Comparison of ENCODE assay signal across 12 cellular contexts in the genomic region with DNA sequence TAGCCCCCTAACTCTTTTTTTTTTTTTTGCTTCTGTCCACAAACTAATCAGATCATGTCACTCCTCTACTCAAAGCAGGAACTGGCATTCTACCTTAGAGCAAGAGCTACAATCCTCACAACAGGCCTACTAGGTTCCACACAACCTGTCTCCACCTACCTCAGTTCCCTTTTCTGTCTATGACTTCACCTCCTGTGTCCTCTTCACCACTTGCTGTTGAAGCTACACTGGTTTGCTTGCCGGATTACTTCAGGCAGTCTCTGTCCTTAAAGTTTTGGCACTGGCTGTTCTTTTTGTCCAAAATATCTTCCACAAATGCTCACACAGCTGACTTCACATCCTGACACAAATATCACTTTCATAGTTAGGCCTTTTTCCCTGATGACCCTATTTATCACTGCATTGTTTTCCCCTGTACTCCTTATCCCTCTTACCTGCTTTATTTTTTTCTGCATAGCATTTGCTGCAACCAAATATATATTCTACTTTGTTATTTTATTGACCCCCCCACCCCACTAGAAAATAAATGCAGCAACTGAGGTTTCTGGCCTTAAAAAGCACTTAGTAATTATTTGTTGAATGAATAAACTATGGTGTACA.
DNase-seq lines count a peak whose midpoint lies in the region; ATAC-seq and TF ChIP-seq lines count a peak whose summit lies in the region.
"Had no signal": no experiment of that assay in that cellular context is flagged by ENCODE, and none has a peak within 500 bp of the region (broad histone marks: within the 10 kb centered on the region; RNA-seq: fewer than 3 reads in every experiment).

No MANE protein-coding gene starts in this region.

- DNase-seq in CD4-positive, alpha-beta T cell: no peak
- DNase-seq in GM23338 (ENCODE audit: low spot score) (no peak), caudate nucleus (lab: John Stamatoyannopoulos, UW) (peak in 1 of 61 donors; percentile 24), NCI-H524 (lab: John Stamatoyannopoulos, UW) (no peak), NOMO-1 treated with dmso at 0.1 percent for 144 hours (lab: John Stamatoyannopoulos, UW; ENCODE audit: unreplicated experiment) (no peak)
- DNase-seq in naive thymus-derived CD4-positive, alpha-beta T cell: no peak
- no peak for DNase-seq in activated T-helper 1 cell treated with anti-CD3 and anti-CD28 coated beads, Interleukin-12 subunit alpha, Interleukin-12 subunit beta, Interleukin-2, Interleukin-4 antibody, amounts not matched to agents 30 ng/mL and 10 ng/mL and 1 ng/mL, durations not matched to agents 14 hours and 24 hours and 36 hours (ENCODE audit: low spot score)
- no peak for DNase-seq in effector memory CD4-positive, alpha-beta T cell
- DNase-seq: NCI-H2171 treated with DMSO at 0.1 percent for 48 hours, upper lobe of left lung had no signal

- intact Hi-C loops in CD4-positive, alpha-beta T cell (cut with DNase I, micrococcal nuclease): loop anchor here (5.0 to 10.0 kb wide), 2 partner anchors 36 to 56 kb away; no protein-coding TSS in a partner anchor
- intact Hi-C loops in naive thymus-derived CD4-positive, alpha-beta T cell (cut with micrococcal nuclease): loop anchor here in 1 of 2 donors (5.0 kb wide), 1 partner anchor 56 kb away; no protein-coding TSS in a partner anchor
- intact Hi-C loops in activated T-helper 1 cell treated with anti-CD3 and anti-CD28 coated beads, Interleukin-12 subunit alpha, Interleukin-12 subunit beta, Interleukin-2, Interleukin-4 antibody, amounts not matched to agents 30 ng/mL and 10 ng/mL and 1 ng/mL, durations not matched to agents 14 hours and 24 hours and 36 hours (cut with micrococcal nuclease): loop anchor here (1.0 to 5.0 kb wide), 2 partner anchors 33 to 34 kb away; no protein-coding TSS in a partner anchor

- no peak for ATAC-seq in CD4-positive, alpha-beta T cell (ENCODE audit: poor library complexity)
- no peak for ATAC-seq in GM23338
- no peak for ATAC-seq in naive thymus-derived CD4-positive, alpha-beta T cell

- peaks cover 25% of the 10 kb centered on the region for H3K36me3 Mint-ChIP-seq in CD4-positive, alpha-beta T cell (ENCODE audit: low read depth)
- H3K36me3 Mint-ChIP-seq in GM23338 (ENCODE audit: low read depth): no peaks in the 10 kb centered on the region
- H3K36me3 Mint-ChIP-seq in naive thymus-derived CD4-positive, alpha-beta T cell: peaks cover 0 to 18% (median 4%) of the 10 kb centered on the region in 5 donors
- peaks cover 16% of the 10 kb centered on the region for H3K36me3 Mint-ChIP-seq in activated T-helper 1 cell treated with anti-CD3 and anti-CD28 coated beads, Interleukin-12 subunit alpha, Interleukin-12 subunit beta, Interleukin-2, Interleukin-4 antibody, amounts not matched to agents 30 ng/mL and 10 ng/mL and 1 ng/mL, durations not matched to agents 14 hours and 24 hours and 36 hours (ENCODE audit: low read depth)

- H3K9me2 ChIP-seq in GM23338 (ENCODE audit: insufficient read depth): no peaks in the 10 kb centered on the region

- peaks cover 90% of the 10 kb centered on the region for H3K4me1 Mint-ChIP-seq in CD4-positive, alpha-beta T cell (ENCODE audit: low read depth)
- peaks cover 62% of the 10 kb centered on the region for H3K4me1 Mint-ChIP-seq in GM23338
- peaks cover 49 to 96% (median 92%) of the 10 kb centered on the region in 7 donors for H3K4me1 Mint-ChIP-seq in naive thymus-derived CD4-positive, alpha-beta T cell
- H3K4me1 Mint-ChIP-seq in activated T-helper 1 cell treated with anti-CD3 and anti-CD28 coated beads, Interleukin-12 subunit alpha, Interleukin-12 subunit beta, Interleukin-2, Interleukin-4 antibody, amounts not matched to agents 30 ng/mL and 10 ng/mL and 1 ng/mL, durations not matched to agents 14 hours and 24 hours and 36 hours (ENCODE audit: low read depth): peaks cover 67% of the 10 kb centered on the region

- peak overlapping the region; percentile 31 for H3K4me3 Mint-ChIP-seq in CD4-positive, alpha-beta T cell
- H3K4me3 Mint-ChIP-seq in GM23338: no peak overlapping the region
- H3K4me3 Mint-ChIP-seq in naive thymus-derived CD4-positive, alpha-beta T cell: peak overlapping the region in 9 of 10 donors; percentile 13 to 74 (median 51)
- H3K4me3 Mint-ChIP-seq in activated T-helper 1 cell treated with anti-CD3 and anti-CD28 coated beads, Interleukin-12 subunit alpha, Interleukin-12 subunit beta, Interleukin-2, Interleukin-4 antibody, amounts not matched to agents 30 ng/mL and 10 ng/mL and 1 ng/mL, durations not matched to agents 14 hours and 24 hours and 36 hours: no peak overlapping the region

- no peaks in the 10 kb centered on the region for H3K9me3 ChIP-seq in CD4-positive, alpha-beta T cell (ENCODE audit: control insufficient read depth, low read length)
- no peaks in the 10 kb centered on the region for H3K9me3 ChIP-seq in naive thymus-derived CD4-positive, alpha-beta T cell (ENCODE audit: control insufficient read depth in 2 of 3, low read length in 3 of 3)
- no peaks in the 10 kb centered on the region for H3K9me3 ChIP-seq in effector memory CD4-positive, alpha-beta T cell (ENCODE audit: control insufficient read depth, low read length)
- H3K9me3 ChIP-seq: BLaER1 treated with 17β-estradiol and CSF1 and Interleukin-3, amounts not matched to agents 10 nM and 100 nM; upper lobe of left lung had no signal

- peaks cover 73% of the 10 kb centered on the region for H4K20me1 ChIP-seq in GM23338 (replicated peaks; ENCODE audit: insufficient read depth)

- no peaks in the 10 kb centered on the region for H3K27me3 ChIP-seq in CD4-positive, alpha-beta T cell (ENCODE audit: control insufficient read depth, insufficient read depth, low read length)
- no peaks in the 10 kb centered on the region for H3K27me3 ChIP-seq in GM23338 (ENCODE audit: insufficient read depth)
- no peaks in the 10 kb centered on the region for H3K27me3 ChIP-seq in naive thymus-derived CD4-positive, alpha-beta T cell (ENCODE audit: control insufficient read depth in 2 of 2, insufficient read depth in 2 of 2, low read length in 2 of 2)
- no peaks in the 10 kb centered on the region for H3K27me3 ChIP-seq in effector memory CD4-positive, alpha-beta T cell (replicated peaks; ENCODE audit: control insufficient read depth, insufficient read depth, low read length, poor library complexity, severe bottlenecking)
- H3K27me3 ChIP-seq: BLaER1 treated with 17β-estradiol and CSF1 and Interleukin-3, amounts not matched to agents 10 nM and 100 nM; upper lobe of left lung had no signal

- no peaks in the 10 kb centered on the region for H3F3A ChIP-seq in GM23338 (replicated peaks; ENCODE audit: low read depth)

- CTCF ChIA-PET in CD4-positive, alpha-beta T cell (lab: Charles Lee): interaction anchor here (0.6 to 2.8 kb wide), 4 partner anchors 13 to 85 kb away, joined by 3 to 15 read pairs (median 6); partner anchors contain the start of gene KANSL1
- CTCF ChIA-PET in naive thymus-derived CD4-positive, alpha-beta T cell (lab: Charles Lee): interaction anchor here (0.7 kb wide), 2 partner anchors 24 to 93 kb away, joined by 3 read pairs; no protein-coding TSS in a partner anchor

- no peaks in the 10 kb centered on the region for H3K27me3 Mint-ChIP-seq in CD4-positive, alpha-beta T cell
- H3K27me3 Mint-ChIP-seq in GM23338 (ENCODE audit: insufficient read depth, low read depth, poor library complexity): no peaks in the 10 kb centered on the region
- no peaks in the 10 kb centered on the region for H3K27me3 Mint-ChIP-seq in naive thymus-derived CD4-positive, alpha-beta T cell
- no peaks in the 10 kb centered on the region for H3K27me3 Mint-ChIP-seq in activated T-helper 1 cell treated with anti-CD3 and anti-CD28 coated beads, Interleukin-12 subunit alpha, Interleukin-12 subunit beta, Interleukin-2, Interleukin-4 antibody, amounts not matched to agents 30 ng/mL and 10 ng/mL and 1 ng/mL, durations not matched to agents 14 hours and 24 hours and 36 hours (ENCODE audit: insufficient read depth)

- no peaks in the 10 kb centered on the region for H3K9me3 Mint-ChIP-seq in CD4-positive, alpha-beta T cell
- H3K9me3 Mint-ChIP-seq in GM23338: no peaks in the 10 kb centered on the region
- peaks cover 0 to 3% (median 0%) of the 10 kb centered on the region in 11 donors for H3K9me3 Mint-ChIP-seq in naive thymus-derived CD4-positive, alpha-beta T cell
- no peaks in the 10 kb centered on the region for H3K9me3 Mint-ChIP-seq in activated T-helper 1 cell treated with anti-CD3 and anti-CD28 coated beads, Interleukin-12 subunit alpha, Interleukin-12 subunit beta, Interleukin-2, Interleukin-4 antibody, amounts not matched to agents 30 ng/mL and 10 ng/mL and 1 ng/mL, durations not matched to agents 14 hours and 24 hours and 36 hours
- H3K9me3 Mint-ChIP-seq: activated T-helper 2 cell treated with anti-CD3 and anti-CD28 coated beads, Interferon-gamma antibody, Interleukin-2, Interleukin-4, amounts not matched to agents 10 μg/mL and 5 μg/mL and 100 μg/mL, durations not matched to agents 14 hours and 24 hours and 36 hours had no signal

- H3K4me1 ChIP-seq in GM23338 (ENCODE audit: insufficient read depth): peaks cover 77% of the 10 kb centered on the region
- peaks cover 45 to 55% of the 10 kb centered on the region in 2 donors for H3K4me1 ChIP-seq in naive thymus-derived CD4-positive, alpha-beta T cell (ENCODE audit: control insufficient read depth in 2 of 2, insufficient read depth in 2 of 2, low read length in 2 of 2)
- peaks cover 22% of the 10 kb centered on the region for H3K4me1 ChIP-seq in effector memory CD4-positive, alpha-beta T cell (ENCODE audit: control insufficient read depth, insufficient read depth, low read length, poor library complexity, severe bottlenecking)

- peaks cover 99% of the 10 kb centered on the region for H3K79me2 ChIP-seq in GM23338 (replicated peaks; ENCODE audit: insufficient read depth)

- no peak overlapping the region for H3K4me2 ChIP-seq in GM23338
- H3K4me2 ChIP-seq: BLaER1 treated with 17β-estradiol and CSF1 and Interleukin-3, amounts not matched to agents 10 nM and 100 nM had no signal

- no peak overlapping the region for H2AFZ ChIP-seq in GM23338

- H3K27ac Mint-ChIP-seq in CD4-positive, alpha-beta T cell: peak overlapping the region; percentile 78
- H3K27ac Mint-ChIP-seq in GM23338: 0 out of 2 replicates have a peak overlapping the region, but pooled peaks have one; percentile 2
- H3K27ac Mint-ChIP-seq in naive thymus-derived CD4-positive, alpha-beta T cell: peak overlapping the region in 8 of 9 donors; percentile 45 to 83 (median 70)
- no peak overlapping the region for H3K27ac Mint-ChIP-seq in activated T-helper 1 cell treated with anti-CD3 and anti-CD28 coated beads, Interleukin-12 subunit alpha, Interleukin-12 subunit beta, Interleukin-2, Interleukin-4 antibody, amounts not matched to agents 30 ng/mL and 10 ng/mL and 1 ng/mL, durations not matched to agents 14 hours and 24 hours and 36 hours

- POLR2A ChIA-PET in CD4-positive, alpha-beta T cell (lab: Charles Lee): no interaction called here
- POLR2A ChIA-PET in naive thymus-derived CD4-positive, alpha-beta T cell (lab: Charles Lee): no interaction called here

- no peak overlapping the region for H3K27ac ChIP-seq in CD4-positive, alpha-beta T cell (ENCODE audit: low read depth, low read length)
- H3K27ac ChIP-seq in GM23338 (ENCODE audit: low read depth) (peak overlapping the region; percentile 61; the same call in 1 of the 2 replicates), caudate nucleus (ENCODE audit: low read depth, low read length) (peak overlapping the region; percentile 29)
- H3K27ac ChIP-seq in naive thymus-derived CD4-positive, alpha-beta T cell (ENCODE audit: low read depth, low read length): no peak overlapping the region
- no peak overlapping the region for H3K27ac ChIP-seq in effector memory CD4-positive, alpha-beta T cell (ENCODE audit: insufficient read depth, low read length, poor library complexity, severe bottlenecking)
- H3K27ac ChIP-seq: BLaER1 treated with 17β-estradiol and CSF1 and Interleukin-3, amounts not matched to agents 10 nM and 100 nM had no signal

- H3K4me3 ChIP-seq in GM23338: no peak overlapping the region
- no peak overlapping the region for H3K4me3 ChIP-seq in naive thymus-derived CD4-positive, alpha-beta T cell (ENCODE audit: low read length)
- H3K4me3 ChIP-seq in effector memory CD4-positive, alpha-beta T cell (ENCODE audit: insufficient read depth, low read depth, low read length, poor library complexity, severe bottlenecking): no peak overlapping the region
- H3K4me3 ChIP-seq: BLaER1 treated with 17β-estradiol and CSF1 and Interleukin-3, amounts not matched to agents 10 nM and 100 nM; upper lobe of left lung had no signal

- no peaks in the 10 kb centered on the region for H3K36me3 ChIP-seq in GM23338 (ENCODE audit: insufficient read depth)
- H3K36me3 ChIP-seq in naive thymus-derived CD4-positive, alpha-beta T cell (ENCODE audit: control insufficient read depth in 2 of 3, insufficient read depth in 3 of 3, low read length in 3 of 3): no peaks in the 10 kb centered on the region
- no peaks in the 10 kb centered on the region for H3K36me3 ChIP-seq in effector memory CD4-positive, alpha-beta T cell (ENCODE audit: control insufficient read depth, insufficient read depth, low read length)
- H3K36me3 ChIP-seq: upper lobe of left lung had no signal

- no peak for TF ChIP-seq CTCF in CD4-positive, alpha-beta T cell (IDR thresholded peaks at IDR 0.05)
- no peak for TF ChIP-seq CTCF in GM23338 (conservative IDR thresholded peaks at IDR 0.05; ENCODE audit: low read depth in 2 of 2)

Comparison
In these comparisons a context has a peak if more than half of its experiments do, and no peak if none do; other contexts are left out.
1. H3K27ac ChIP-seq: peak in GM23338 (single experiment) and caudate nucleus (single experiment); none in CD4-positive, alpha-beta T cell (single experiment), naive thymus-derived CD4-positive, alpha-beta T cell (single experiment) and effector memory CD4-positive, alpha-beta T cell (single experiment).
2. H3K4me3 Mint-ChIP-seq: peak in CD4-positive, alpha-beta T cell (single experiment) and naive thymus-derived CD4-positive, alpha-beta T cell (9 of 10); none in GM23338 (single experiment) and activated T-helper 1 cell treated with anti-CD3 and anti-CD28 coated beads, Interleukin-12 subunit alpha, Interleukin-12 subunit beta, Interleukin-2, Interleukin-4 antibody, amounts not matched to agents 30 ng/mL and 10 ng/mL and 1 ng/mL, durations not matched to agents 14 hours and 24 hours and 36 hours (single experiment).